Comparison of ENCODE assay signal across 25 cellular contexts in genomic region chr6:131849799-131850198, GRCh38. TPM values are rescaled to one million over a fixed set of nuclear protein-coding genes. Genes with fewer than 3 reads are reported as not detected.
"Had no signal": no experiment of that assay in that cellular context is flagged by ENCODE, and none has a peak within 500 bp of the region (broad histone marks: within the 10 kb centered on the region; RNA-seq: fewer than 3 reads in every experiment).

No MANE protein-coding gene starts in this region.

- H3K36me3 ChIP-seq: neutrophil, upper lobe of left lung, vagina had no signal

- H3K9me3 ChIP-seq: neutrophil, pancreas, psoas muscle, stomach, thoracic aorta, thyroid gland, tibial nerve, upper lobe of left lung, vagina had no signal

- H3K4me3 ChIP-seq: pancreas, psoas muscle, skin epidermis, stomach, thoracic aorta, thyroid gland, tibial nerve, upper lobe of left lung, vagina had no signal

- ATAC-seq: naive thymus-derived CD4-positive, alpha-beta T cell; natural killer cell; psoas muscle; right cardiac atrium; sciatic nerve; stimulated activated effector memory CD8-positive, alpha-beta T cell treated with anti-CD3 and anti-CD28 coated beads, Interleukin-12 subunit alpha, Interleukin-12 subunit beta, amount 100 ng/mL, for 72 hours; stimulated activated naive B cell treated with anti-CD40 and anti-IgM and Interleukin-4, amounts not matched to agents 10 μg/mL and 1 μg/mL and 100 μg/mL, for 72 hours had no signal

- FAIRE-seq: pancreas, urothelium cell line had no signal

- H3K27ac ChIP-seq: neutrophil, pancreas, psoas muscle, skin epidermis, stomach, tibial nerve, upper lobe of left lung, vagina had no signal

- DNase-seq: naive thymus-derived CD4-positive, alpha-beta T cell; natural killer cell; nucleus accumbens; pancreas; psoas muscle; right cardiac atrium; stimulated activated CD4-positive, alpha-beta T cell treated with anti-CD3 and anti-CD28 coated beads, Interleukin-15, amount 100 ng/mL, for 24 hours; stimulated activated CD4-positive, alpha-beta T cell treated with anti-CD3 and anti-CD28 coated beads, Interleukin-2, amount 100 ng/mL, for 24 hours; stimulated activated CD4-positive, alpha-beta T cell treated with anti-CD3 and anti-CD28 coated beads, Interleukin-2, amount 100 ng/mL, for 48 hours; stimulated activated CD4-positive, alpha-beta T cell treated with anti-CD3 and anti-CD28 coated beads, Interleukin-4, amount 100 ng/mL, for 24 hours; stimulated activated naive B cell treated with anti-CD40 and anti-IgM and Interleukin-4, amounts not matched to agents 10 μg/mL and 1 μg/mL and 100 μg/mL, for 72 hours; stimulated activated naive CD4-positive, alpha-beta T cell treated with Interleukin-2 at 50 U/mL for 16 hours; stomach; thyroid gland; trophoblast cell; upper lobe of left lung had no signal

- H3K4me1 ChIP-seq: psoas muscle, stomach, thyroid gland, tibial nerve, upper lobe of left lung, vagina had no signal

- H3K27me3 ChIP-seq: neutrophil, pancreas, stomach, thyroid gland, tibial nerve, upper lobe of left lung, vagina had no signal

RNA-seq across cellular contexts. Expression of gene ENPP1, which starts 42.0 kb away (rescaled TPM):
- polyA plus RNA-seq: naive thymus-derived CD4-positive, alpha-beta T cell; neural cell had no signal
